1 cellular context compared by ENCODE assay signal in the genomic region with DNA sequence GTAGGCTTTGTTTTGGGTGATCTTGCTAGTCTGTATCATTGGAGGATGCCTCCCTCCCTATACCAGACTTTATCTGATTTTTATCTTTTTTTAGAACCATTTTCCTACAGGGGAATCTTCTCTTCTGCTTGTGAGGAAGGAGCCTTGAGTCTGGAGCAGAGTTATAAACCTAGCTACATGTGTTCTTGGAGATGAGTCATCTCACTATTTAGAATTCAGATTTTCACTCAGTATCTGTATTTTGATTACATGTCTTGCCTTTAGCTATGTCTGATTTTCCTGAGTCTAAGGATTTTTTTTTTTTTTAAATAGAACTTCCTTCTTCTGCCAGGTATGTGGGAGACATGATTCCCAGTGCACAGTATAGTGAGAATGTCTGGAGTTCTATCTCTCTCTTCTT.
TF ChIP-seq lines count a peak whose summit lies in the region.

No MANE protein-coding gene starts in this region.

TF ChIP-seq in IMR-90, 13 proteins besides CTCF, POLR2A, EP300 and RAD21 (continued from another document):
- no peak for TF ChIP-seq CHD1 (IDR thresholded peaks at IDR 0.05; ENCODE audit: low read depth, low read length)
